ENCODE assay signal across 7 cellular contexts in the genomic region with DNA sequence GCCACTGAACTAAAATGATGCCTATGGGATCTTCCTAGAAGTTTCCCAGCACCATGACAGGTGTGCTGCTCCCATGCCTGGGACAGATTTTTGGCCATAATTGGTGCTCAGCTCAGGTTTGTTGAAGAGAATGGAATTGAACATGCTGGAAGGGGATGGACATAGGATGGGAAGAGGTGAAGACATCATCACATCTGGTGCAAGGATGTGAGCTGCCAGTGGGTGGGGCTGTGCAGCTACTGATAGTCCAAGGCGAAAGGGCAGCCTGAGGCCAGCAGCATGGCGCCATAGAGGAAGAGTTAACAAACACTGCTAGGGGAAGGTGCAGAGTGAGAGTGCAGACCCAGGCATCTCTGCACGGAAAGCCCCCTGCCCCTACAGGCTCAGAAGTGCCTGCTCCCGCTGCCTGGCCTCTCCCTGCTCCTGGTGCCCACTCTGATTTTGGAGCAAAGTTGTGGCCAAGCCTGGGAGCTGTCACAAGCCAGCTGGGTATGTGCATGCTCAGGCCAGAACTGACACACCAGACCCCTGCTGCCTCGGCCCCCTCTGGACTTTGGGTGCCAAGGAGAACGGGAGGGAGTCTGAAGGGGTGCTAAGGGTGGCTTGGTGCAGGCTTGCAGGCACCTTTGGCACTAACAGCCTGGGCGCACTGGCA.
A peak's percentile ranks its signal among the peaks of the same experiment; 100 is the strongest.
DNase-seq lines count a peak whose midpoint lies in the region; ATAC-seq, FAIRE-seq and TF ChIP-seq lines count a peak whose summit lies in the region.

No MANE protein-coding gene starts in this region.

- no peak overlapping the region for H2BK120ac ChIP-seq in H1 (replicated peaks; ENCODE audit: low read depth, low read length)

- no peaks in the 10 kb centered on the region for H3F3A ChIP-seq in PC-3 (ENCODE audit: low read length, unreplicated experiment)

- H2BK12ac ChIP-seq in H1 (ENCODE audit: low read depth, low read length): peak overlapping the region; percentile 31; the same call in 1 of the 2 replicates

- TF ChIP-seq POLR2A in H1 (IDR thresholded peaks at IDR 0.05; ENCODE audit: control extremely low read depth in 1 of 2, low read depth in 2 of 2, low read length in 2 of 2): no peak

- H3K9me2 ChIP-seq in PC-3 (replicated peaks; ENCODE audit: low read length): no peaks in the 10 kb centered on the region

- TF ChIP-seq EP300 in H1 (IDR thresholded peaks at IDR 0.05; ENCODE audit: borderline replicate concordance in 1 of 2, low read depth in 2 of 2, low read length in 2 of 2): no peak

- H3K4me1 ChIP-seq in PC-3 (ENCODE audit: insufficient read depth, low read length) (peaks cover 13% of the 10 kb centered on the region), H1 (replicated peaks in 1 of 4; ENCODE audit: control insufficient read depth in 3 of 4, insufficient read depth in 4 of 4, low read length in 3 of 4) (peaks cover 0 to 1% (median 0%) of the 10 kb centered on the region in 4 experiments; a peak in 1 of 7 replicates)

- no peak overlapping the region; the same call in 1 of the 2 replicates for H2BK20ac ChIP-seq in H1 (ENCODE audit: low read length)

- CTCF ChIA-PET in PC-3 (lab: Charles Lee) (no interaction called here), H1 (lab: Charles Lee; ENCODE audit: partially characterized antibody) (interaction anchor here (0.6 to 5.1 kb wide), 75 partner anchors 8 to 289 kb away, joined by 3 to 160 read pairs (median 5); no protein-coding TSS in a partner anchor)

- H3K4me2 ChIP-seq in PC-3 (ENCODE audit: low read length) (no peak overlapping the region), H1 (ENCODE audit: insufficient read depth in 1 of 2, low read depth in 2 of 2, low read length in 2 of 2) (no peak overlapping the region)

- H3K9ac ChIP-seq in PC-3 (ENCODE audit: low read length) (no peak overlapping the region), H1 (replicated peaks in 1 of 4; ENCODE audit: extremely low read depth in 1 of 4, low read depth in 3 of 4, low read length in 3 of 4) (no peak overlapping the region)

- H3K14ac ChIP-seq in H1 (ENCODE audit: insufficient read length): no peak overlapping the region

- no peak overlapping the region for H2BK5ac ChIP-seq in H1 (ENCODE audit: low read depth, low read length)

- H3K27me3 ChIP-seq in PC-3 (ENCODE audit: low read length) (no peaks in the 10 kb centered on the region), H1 (replicated peaks in 1 of 4; ENCODE audit: control insufficient read depth in 3 of 4, extremely low read depth in 1 of 4, insufficient read depth in 3 of 4, low read length in 3 of 4) (no peaks in the 10 kb centered on the region)

- TF ChIP-seq CTCF in PC-3 (conservative IDR thresholded peaks at IDR 0.05; ENCODE audit: low read depth, low read length) (peak; percentile 61; the same call in 1 of the 2 replicates), H1 (IDR thresholded peaks at IDR 0.05; ENCODE audit: control extremely low read depth in 1 of 3, insufficient read depth in 1 of 3, low read depth in 1 of 3, low read length in 3 of 3) (peak; percentile 92 to 98 (median 97))

- no peak overlapping the region for H3K56ac ChIP-seq in H1 (replicated peaks; ENCODE audit: insufficient read length, low read depth, low read length)

- 41% methylated on average over 6 of the region's 7 CpGs; no CpG with 5 or more reads in 1 of the 2 experiments for WGBS in H1 (ENCODE audit: extremely low coverage in 1 of 2, insufficient coverage in 1 of 2, insufficient read length in 1 of 2, insufficient replicate concordance in 2 of 2, low coverage in 1 of 2, low lambda C conversion rate in 2 of 2, missing lambda C conversion rate in 1 of 2), 2 experiments

- H3K27ac ChIP-seq in PC-3 (ENCODE audit: low read length): no peak overlapping the region
- H3K27ac ChIP-seq in H1 (ENCODE audit: low read depth, low read length): no peak overlapping the region

- no peak overlapping the region for H2AK5ac ChIP-seq in H1 (ENCODE audit: low read depth, low read length)

- no peaks in the 10 kb centered on the region for H4K20me1 ChIP-seq in PC-3 (ENCODE audit: low read length)
- no peaks in the 10 kb centered on the region for H4K20me1 ChIP-seq in H1 (replicated peaks in 1 of 2; ENCODE audit: control insufficient read depth in 1 of 2, insufficient read depth in 2 of 2, low read length in 2 of 2)

- peak overlapping the region; percentile 75; the same call in 1 of the 2 replicates for H3K18ac ChIP-seq in H1 (ENCODE audit: extremely low read depth, low read length)

- peak; percentile 97 for TF ChIP-seq RAD21 in H1 (IDR thresholded peaks at IDR 0.05 in 1 of 2, conservative IDR thresholded peaks at IDR 0.05 in 1 of 2; ENCODE audit: low read depth in 2 of 2, low read length in 2 of 2)

- H4K5ac ChIP-seq in H1 (ENCODE audit: insufficient read length, low read depth, low read length): no peak overlapping the region

- POLR2A ChIA-PET in PC-3 (lab: Charles Lee; ENCODE audit: unreplicated experiment) (no interaction called here), H1 (lab: Charles Lee; ENCODE audit: partially characterized antibody) (no interaction called here)

- peak; percentile 48 for DNase-seq in GF-D8 (lab: John Stamatoyannopoulos, UW)
- peak; percentile 84 for DNase-seq in KBM-7
- DNase-seq in PC-3: peak; percentile 48
- DNase-seq in H1 (ENCODE audit: low read depth in 1 of 2, low spot score in 2 of 2): peak; percentile 34 to 84
- DNase-seq in mucosa of gallbladder (ENCODE audit: low spot score): peak; percentile 51

- FAIRE-seq in H1 (lab: Jason Lieb, UNC): peak; percentile 73

- H3K9me3 ChIP-seq in PC-3 (ENCODE audit: low read length) (no peaks in the 10 kb centered on the region), H1 (ENCODE audit: insufficient read depth in 2 of 2, low read depth in 1 of 2, low read length in 1 of 2) (no peaks in the 10 kb centered on the region)

- ATAC-seq in PC-3: peak; percentile 68
- ATAC-seq in HG02610 (IDR thresholded peaks at IDR 0.05; ENCODE audit: unreplicated experiment): no peak
- ATAC-seq in HG02571 (IDR thresholded peaks at IDR 0.05; ENCODE audit: unreplicated experiment): no peak

- no peak overlapping the region for H2AFZ ChIP-seq in PC-3 (ENCODE audit: low read length)
- H2AFZ ChIP-seq in H1 (ENCODE audit: low read length): peak overlapping the region; percentile 98

- no peak overlapping the region for H2BK15ac ChIP-seq in H1 (ENCODE audit: low read length)

- H3K79me2 ChIP-seq in PC-3 (ENCODE audit: low read length): no peaks in the 10 kb centered on the region
- H3K79me2 ChIP-seq in H1 (ENCODE audit: control insufficient read depth in 1 of 2, insufficient read depth in 2 of 2, low read length in 2 of 2): no peaks in the 10 kb centered on the region

- H3K36me3 ChIP-seq in PC-3 (ENCODE audit: low read depth, low read length) (no peaks in the 10 kb centered on the region), H1 (ENCODE audit: control insufficient read depth in 2 of 4, insufficient read depth in 4 of 4, low read length in 3 of 4) (no peaks in the 10 kb centered on the region)

- no peaks in the 10 kb centered on the region for H3K23me2 ChIP-seq in H1 (ENCODE audit: low read depth, low read length)

- H3K4me3 ChIP-seq in PC-3 (ENCODE audit: low read length): no peak overlapping the region
- no peak overlapping the region for H3K4me3 ChIP-seq in H1 (ENCODE audit: extremely low read depth in 1 of 4, insufficient read depth in 2 of 4, low read depth in 3 of 4, low read length in 4 of 4)

- no peak overlapping the region for H3K4ac ChIP-seq in H1 (replicated peaks; ENCODE audit: insufficient read length, low read depth, low read length)

- no peak overlapping the region for H3K23ac ChIP-seq in H1 (ENCODE audit: insufficient read length)

- in situ Hi-C loops in KBM-7 (cut with MboI; ENCODE audit: low pct_unique_long_range_greater_than_20kb, low sequenced_read_pairs): loop anchor here (25.0 kb wide), 1 partner anchor 207 kb away; no protein-coding TSS in a partner anchor

- no TSS peak for BruUV-seq in PC-3 (replicated peaks; lab: Mats Ljungman, UMichigan)

- H3K79me1 ChIP-seq in H1 (ENCODE audit: low read depth, low read length): no peaks in the 10 kb centered on the region

- peak overlapping the region; percentile 79; the same call in 1 of the 2 replicates for H4K8ac ChIP-seq in H1 (ENCODE audit: extremely low read depth, insufficient read depth, low read length)

- intact Hi-C loops in PC-3 (cut with micrococcal nuclease): loop anchor here (1.0 kb wide), 2 partner anchors 115 to 216 kb away; no protein-coding TSS in a partner anchor

- H4K91ac ChIP-seq in H1 (replicated peaks; ENCODE audit: insufficient read length, low read length): no peak overlapping the region

TF ChIP-seq in H1, 55 proteins besides CTCF, POLR2A, EP300 and RAD21 (continues in another document):
- TF ChIP-seq RXRA (IDR thresholded peaks at IDR 0.05; ENCODE audit: insufficient read depth, low read depth, low read length): peak; percentile 50; the same call in 1 of the 2 replicates
